Comparison of ENCODE assay signal across 1 cellular context in the genomic region with DNA sequence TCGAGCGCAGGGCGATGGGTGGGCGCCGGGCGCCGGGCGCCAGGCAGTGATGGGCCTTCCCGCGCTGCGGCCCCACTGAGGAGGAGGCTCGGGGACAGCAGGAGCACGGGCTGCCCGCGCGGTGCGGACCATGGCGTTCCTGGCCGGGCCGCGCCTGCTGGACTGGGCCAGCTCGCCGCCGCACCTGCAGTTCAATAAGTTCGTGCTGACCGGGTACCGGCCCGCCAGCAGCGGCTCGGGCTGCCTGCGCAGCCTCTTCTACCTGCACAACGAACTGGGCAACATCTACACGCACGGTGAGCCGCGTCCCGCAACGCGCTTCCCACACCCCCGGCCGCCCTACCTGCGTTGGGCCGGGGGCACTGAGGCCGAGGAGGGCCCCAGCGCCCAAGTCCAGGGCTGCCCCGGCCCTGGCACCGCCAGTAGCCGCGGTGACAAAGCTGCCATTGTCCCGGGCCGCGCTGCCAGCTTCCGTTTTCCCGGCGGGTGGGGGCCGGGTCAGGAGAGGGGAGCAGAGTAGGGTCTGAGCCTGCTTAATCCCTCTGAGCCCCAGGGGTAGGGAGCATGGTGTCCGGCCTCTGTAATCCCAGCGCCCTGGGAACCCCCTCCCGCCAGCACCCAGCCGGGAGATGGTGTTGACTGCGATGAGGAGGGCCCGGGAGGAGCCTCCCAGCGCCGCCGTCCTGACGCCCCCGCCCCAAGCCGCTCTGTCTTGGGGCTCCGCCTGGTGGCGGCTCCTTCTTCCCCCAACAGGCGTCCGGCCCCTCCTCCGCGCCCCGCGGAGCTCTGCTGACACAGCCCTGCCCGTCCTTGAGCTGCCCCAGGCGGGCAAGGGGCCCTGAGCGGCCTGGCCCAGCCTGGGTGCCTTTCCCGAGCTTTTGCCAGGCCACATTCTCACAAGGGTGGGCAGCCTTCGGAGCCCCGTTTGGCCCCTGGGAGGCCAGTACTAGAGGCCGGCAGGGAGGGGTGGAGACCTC.
TF ChIP-seq lines count a peak whose summit lies in the region.

No MANE protein-coding gene starts in this region.

TF ChIP-seq in K562, 482 proteins besides CTCF, POLR2A, EP300 and RAD21 (continued from another document and continues in another):
- TF ChIP-seq, protein P1, sequence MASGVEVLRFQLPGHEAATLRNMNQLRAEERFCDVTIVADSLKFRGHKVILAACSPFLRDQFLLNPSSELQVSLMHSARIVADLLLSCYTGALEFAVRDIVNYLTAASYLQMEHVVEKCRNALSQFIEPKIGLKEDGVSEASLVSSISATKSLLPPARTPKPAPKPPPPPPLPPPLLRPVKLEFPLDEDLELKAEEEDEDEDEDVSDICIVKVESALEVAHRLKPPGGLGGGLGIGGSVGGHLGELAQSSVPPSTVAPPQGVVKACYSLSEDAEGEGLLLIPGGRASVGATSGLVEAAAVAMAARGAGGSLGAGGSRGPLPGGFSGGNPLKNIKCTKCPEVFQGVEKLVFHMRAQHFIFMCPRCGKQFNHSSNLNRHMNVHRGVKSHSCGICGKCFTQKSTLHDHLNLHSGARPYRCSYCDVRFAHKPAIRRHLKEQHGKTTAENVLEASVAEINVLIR (CRISPR knock-in tag; IDR thresholded peaks at IDR 0.05): no peak
- TF ChIP-seq NRF1 (conservative IDR thresholded peaks at IDR 0.05 in 1 of 2, IDR thresholded peaks at IDR 0.05 in 1 of 2) (peak; percentile 56 to 68), CBFA2T3 (IDR thresholded peaks at IDR 0.05) (no peak), HMGN3 (IDR thresholded peaks at IDR 0.05; ENCODE audit: borderline replicate concordance, extremely low read depth, insufficient read length, low read depth, low read length) (peak; percentile 96), PHTF2 (CRISPR knock-in tag; IDR thresholded peaks at IDR 0.05) (no peak), TBL1XR1 (IDR thresholded peaks at IDR 0.05; ENCODE audit: low read length in 2 of 2) (no peak), CCAR2 (IDR thresholded peaks at IDR 0.05; ENCODE audit: low read depth, low read length) (no peak), ZC3H8 (IDR thresholded peaks at IDR 0.05) (no peak), NFIC (IDR thresholded peaks at IDR 0.05) (0 out of 2 replicates have a peak, but pooled peaks have one; percentile 4), ZFX (CRISPR knock-in tag; IDR thresholded peaks at IDR 0.05) (no peak; the same call in 1 of the 2 replicates), MTA2 (IDR thresholded peaks at IDR 0.05; ENCODE audit: low read depth) (no peak)
- TF ChIP-seq, protein P2, sequence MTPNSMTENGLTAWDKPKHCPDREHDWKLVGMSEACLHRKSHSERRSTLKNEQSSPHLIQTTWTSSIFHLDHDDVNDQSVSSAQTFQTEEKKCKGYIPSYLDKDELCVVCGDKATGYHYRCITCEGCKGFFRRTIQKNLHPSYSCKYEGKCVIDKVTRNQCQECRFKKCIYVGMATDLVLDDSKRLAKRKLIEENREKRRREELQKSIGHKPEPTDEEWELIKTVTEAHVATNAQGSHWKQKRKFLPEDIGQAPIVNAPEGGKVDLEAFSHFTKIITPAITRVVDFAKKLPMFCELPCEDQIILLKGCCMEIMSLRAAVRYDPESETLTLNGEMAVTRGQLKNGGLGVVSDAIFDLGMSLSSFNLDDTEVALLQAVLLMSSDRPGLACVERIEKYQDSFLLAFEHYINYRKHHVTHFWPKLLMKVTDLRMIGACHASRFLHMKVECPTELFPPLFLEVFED (CRISPR knock-in tag; conservative IDR thresholded peaks at IDR 0.05): 0 out of 2 replicates have a peak, but pooled peaks have one; percentile 68
- TF ChIP-seq, protein P3, sequence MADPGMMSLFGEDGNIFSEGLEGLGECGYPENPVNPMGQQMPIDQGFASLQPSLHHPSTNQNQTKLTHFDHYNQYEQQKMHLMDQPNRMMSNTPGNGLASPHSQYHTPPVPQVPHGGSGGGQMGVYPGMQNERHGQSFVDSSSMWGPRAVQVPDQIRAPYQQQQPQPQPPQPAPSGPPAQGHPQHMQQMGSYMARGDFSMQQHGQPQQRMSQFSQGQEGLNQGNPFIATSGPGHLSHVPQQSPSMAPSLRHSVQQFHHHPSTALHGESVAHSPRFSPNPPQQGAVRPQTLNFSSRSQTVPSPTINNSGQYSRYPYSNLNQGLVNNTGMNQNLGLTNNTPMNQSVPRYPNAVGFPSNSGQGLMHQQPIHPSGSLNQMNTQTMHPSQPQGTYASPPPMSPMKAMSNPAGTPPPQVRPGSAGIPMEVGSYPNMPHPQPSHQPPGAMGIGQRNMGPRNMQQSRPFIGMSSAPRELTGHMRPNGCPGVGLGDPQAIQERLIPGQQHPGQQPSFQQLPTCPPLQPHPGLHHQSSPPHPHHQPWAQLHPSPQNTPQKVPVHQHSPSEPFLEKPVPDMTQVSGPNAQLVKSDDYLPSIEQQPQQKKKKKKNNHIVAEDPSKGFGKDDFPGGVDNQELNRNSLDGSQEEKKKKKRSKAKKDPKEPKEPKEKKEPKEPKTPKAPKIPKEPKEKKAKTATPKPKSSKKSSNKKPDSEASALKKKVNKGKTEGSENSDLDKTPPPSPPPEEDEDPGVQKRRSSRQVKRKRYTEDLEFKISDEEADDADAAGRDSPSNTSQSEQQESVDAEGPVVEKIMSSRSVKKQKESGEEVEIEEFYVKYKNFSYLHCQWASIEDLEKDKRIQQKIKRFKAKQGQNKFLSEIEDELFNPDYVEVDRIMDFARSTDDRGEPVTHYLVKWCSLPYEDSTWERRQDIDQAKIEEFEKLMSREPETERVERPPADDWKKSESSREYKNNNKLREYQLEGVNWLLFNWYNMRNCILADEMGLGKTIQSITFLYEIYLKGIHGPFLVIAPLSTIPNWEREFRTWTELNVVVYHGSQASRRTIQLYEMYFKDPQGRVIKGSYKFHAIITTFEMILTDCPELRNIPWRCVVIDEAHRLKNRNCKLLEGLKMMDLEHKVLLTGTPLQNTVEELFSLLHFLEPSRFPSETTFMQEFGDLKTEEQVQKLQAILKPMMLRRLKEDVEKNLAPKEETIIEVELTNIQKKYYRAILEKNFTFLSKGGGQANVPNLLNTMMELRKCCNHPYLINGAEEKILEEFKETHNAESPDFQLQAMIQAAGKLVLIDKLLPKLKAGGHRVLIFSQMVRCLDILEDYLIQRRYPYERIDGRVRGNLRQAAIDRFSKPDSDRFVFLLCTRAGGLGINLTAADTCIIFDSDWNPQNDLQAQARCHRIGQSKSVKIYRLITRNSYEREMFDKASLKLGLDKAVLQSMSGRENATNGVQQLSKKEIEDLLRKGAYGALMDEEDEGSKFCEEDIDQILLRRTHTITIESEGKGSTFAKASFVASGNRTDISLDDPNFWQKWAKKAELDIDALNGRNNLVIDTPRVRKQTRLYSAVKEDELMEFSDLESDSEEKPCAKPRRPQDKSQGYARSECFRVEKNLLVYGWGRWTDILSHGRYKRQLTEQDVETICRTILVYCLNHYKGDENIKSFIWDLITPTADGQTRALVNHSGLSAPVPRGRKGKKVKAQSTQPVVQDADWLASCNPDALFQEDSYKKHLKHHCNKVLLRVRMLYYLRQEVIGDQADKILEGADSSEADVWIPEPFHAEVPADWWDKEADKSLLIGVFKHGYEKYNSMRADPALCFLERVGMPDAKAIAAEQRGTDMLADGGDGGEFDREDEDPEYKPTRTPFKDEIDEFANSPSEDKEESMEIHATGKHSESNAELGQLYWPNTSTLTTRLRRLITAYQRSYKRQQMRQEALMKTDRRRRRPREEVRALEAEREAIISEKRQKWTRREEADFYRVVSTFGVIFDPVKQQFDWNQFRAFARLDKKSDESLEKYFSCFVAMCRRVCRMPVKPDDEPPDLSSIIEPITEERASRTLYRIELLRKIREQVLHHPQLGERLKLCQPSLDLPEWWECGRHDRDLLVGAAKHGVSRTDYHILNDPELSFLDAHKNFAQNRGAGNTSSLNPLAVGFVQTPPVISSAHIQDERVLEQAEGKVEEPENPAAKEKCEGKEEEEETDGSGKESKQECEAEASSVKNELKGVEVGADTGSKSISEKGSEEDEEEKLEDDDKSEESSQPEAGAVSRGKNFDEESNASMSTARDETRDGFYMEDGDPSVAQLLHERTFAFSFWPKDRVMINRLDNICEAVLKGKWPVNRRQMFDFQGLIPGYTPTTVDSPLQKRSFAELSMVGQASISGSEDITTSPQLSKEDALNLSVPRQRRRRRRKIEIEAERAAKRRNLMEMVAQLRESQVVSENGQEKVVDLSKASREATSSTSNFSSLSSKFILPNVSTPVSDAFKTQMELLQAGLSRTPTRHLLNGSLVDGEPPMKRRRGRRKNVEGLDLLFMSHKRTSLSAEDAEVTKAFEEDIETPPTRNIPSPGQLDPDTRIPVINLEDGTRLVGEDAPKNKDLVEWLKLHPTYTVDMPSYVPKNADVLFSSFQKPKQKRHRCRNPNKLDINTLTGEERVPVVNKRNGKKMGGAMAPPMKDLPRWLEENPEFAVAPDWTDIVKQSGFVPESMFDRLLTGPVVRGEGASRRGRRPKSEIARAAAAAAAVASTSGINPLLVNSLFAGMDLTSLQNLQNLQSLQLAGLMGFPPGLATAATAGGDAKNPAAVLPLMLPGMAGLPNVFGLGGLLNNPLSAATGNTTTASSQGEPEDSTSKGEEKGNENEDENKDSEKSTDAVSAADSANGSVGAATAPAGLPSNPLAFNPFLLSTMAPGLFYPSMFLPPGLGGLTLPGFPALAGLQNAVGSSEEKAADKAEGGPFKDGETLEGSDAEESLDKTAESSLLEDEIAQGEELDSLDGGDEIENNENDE (IDR thresholded peaks at IDR 0.05; ENCODE audit: low read depth, low read length): no peak
- TF ChIP-seq, protein P4, sequence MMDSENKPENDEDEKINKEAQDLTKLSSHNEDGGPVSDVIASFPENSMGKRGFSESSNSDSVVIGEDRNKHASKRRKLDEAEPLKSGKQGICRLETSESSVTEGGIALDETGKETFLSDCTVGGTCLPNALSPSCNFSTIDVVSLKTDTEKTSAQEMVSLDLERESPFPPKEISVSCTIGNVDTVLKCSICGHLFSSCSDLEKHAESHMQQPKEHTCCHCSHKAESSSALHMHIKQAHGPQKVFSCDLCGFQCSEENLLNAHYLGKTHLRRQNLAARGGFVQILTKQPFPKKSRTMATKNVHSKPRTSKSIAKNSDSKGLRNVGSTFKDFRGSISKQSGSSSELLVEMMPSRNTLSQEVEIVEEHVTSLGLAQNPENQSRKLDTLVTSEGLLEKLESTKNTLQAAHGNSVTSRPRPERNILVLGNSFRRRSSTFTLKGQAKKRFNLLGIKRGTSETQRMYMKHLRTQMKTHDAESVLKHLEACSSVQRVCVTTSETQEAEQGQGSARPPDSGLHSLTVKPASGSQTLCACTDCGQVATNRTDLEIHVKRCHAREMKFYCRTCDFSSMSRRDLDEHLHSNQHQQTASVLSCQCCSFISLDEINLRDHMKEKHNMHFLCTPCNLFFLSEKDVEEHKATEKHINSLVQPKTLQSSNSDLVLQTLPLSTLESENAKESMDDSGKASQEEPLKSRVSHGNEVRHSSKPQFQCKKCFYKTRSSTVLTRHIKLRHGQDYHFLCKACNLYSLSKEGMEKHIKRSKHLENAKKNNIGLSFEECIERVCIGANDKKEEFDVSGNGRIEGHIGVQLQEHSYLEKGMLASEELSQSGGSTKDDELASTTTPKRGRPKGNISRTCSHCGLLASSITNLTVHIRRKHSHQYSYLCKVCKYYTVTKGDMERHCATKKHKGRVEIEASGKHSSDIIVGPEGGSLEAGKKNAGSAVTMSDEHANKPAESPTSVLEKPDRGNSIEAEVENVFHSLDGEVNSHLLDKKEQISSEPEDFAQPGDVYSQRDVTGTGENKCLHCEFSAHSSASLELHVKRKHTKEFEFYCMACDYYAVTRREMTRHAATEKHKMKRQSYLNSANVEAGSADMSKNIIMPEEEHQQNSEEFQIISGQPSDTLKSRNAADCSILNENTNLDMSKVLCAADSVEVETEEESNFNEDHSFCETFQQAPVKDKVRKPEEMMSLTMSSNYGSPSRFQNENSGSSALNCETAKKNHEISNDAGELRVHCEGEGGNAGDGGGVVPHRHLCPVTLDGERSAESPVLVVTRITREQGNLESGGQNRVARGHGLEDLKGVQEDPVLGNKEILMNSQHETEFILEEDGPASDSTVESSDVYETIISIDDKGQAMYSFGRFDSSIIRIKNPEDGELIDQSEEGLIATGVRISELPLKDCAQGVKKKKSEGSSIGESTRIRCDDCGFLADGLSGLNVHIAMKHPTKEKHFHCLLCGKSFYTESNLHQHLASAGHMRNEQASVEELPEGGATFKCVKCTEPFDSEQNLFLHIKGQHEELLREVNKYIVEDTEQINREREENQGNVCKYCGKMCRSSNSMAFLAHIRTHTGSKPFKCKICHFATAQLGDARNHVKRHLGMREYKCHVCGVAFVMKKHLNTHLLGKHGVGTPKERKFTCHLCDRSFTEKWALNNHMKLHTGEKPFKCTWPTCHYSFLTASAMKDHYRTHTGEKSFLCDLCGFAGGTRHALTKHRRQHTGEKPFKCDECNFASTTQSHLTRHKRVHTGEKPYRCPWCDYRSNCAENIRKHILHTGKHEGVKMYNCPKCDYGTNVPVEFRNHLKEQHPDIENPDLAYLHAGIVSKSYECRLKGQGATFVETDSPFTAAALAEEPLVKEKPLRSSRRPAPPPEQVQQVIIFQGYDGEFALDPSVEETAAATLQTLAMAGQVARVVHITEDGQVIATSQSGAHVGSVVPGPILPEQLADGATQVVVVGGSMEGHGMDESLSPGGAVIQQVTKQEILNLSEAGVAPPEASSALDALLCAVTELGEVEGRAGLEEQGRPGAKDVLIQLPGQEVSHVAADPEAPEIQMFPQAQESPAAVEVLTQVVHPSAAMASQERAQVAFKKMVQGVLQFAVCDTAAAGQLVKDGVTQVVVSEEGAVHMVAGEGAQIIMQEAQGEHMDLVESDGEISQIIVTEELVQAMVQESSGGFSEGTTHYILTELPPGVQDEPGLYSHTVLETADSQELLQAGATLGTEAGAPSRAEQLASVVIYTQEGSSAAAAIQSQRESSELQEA (IDR thresholded peaks at IDR 0.05; ENCODE audit: low read depth): no peak
- TF ChIP-seq, protein P5, sequence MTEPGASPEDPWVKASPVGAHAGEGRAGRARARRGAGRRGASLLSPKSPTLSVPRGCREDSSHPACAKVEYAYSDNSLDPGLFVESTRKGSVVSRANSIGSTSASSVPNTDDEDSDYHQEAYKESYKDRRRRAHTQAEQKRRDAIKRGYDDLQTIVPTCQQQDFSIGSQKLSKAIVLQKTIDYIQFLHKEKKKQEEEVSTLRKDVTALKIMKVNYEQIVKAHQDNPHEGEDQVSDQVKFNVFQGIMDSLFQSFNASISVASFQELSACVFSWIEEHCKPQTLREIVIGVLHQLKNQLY (CRISPR knock-in tag; conservative IDR thresholded peaks at IDR 0.05): no peak
- TF ChIP-seq, protein P6, sequence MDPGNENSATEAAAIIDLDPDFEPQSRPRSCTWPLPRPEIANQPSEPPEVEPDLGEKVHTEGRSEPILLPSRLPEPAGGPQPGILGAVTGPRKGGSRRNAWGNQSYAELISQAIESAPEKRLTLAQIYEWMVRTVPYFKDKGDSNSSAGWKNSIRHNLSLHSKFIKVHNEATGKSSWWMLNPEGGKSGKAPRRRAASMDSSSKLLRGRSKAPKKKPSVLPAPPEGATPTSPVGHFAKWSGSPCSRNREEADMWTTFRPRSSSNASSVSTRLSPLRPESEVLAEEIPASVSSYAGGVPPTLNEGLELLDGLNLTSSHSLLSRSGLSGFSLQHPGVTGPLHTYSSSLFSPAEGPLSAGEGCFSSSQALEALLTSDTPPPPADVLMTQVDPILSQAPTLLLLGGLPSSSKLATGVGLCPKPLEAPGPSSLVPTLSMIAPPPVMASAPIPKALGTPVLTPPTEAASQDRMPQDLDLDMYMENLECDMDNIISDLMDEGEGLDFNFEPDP (CRISPR knock-in tag; IDR thresholded peaks at IDR 0.05): no peak
